10 cellular contexts compared by ENCODE assay signal in genomic region chr19:55688422-55689218, GRCh38. TPM values are rescaled to one million over a fixed set of nuclear protein-coding genes. Genes with fewer than 3 reads are reported as not detected.
A peak's percentile ranks its signal among the peaks of the same experiment; 100 is the strongest.
DNase-seq lines count a peak whose midpoint lies in the region; ATAC-seq, FAIRE-seq and TF ChIP-seq lines count a peak whose summit lies in the region.
"Had no signal": no experiment of that assay in that cellular context is flagged by ENCODE, and none has a peak within 500 bp of the region (broad histone marks: within the 10 kb centered on the region; RNA-seq: fewer than 3 reads in every experiment).

No MANE protein-coding gene starts in this region.

- DNase-seq in GM06990 (ENCODE audit: extremely low read depth, insufficient read length), result peak; percentile 18
- DNase-seq in NCI-H2107 treated with DMSO at 0.1 percent for 48 hours (lab: John Stamatoyannopoulos, UW; ENCODE audit: unreplicated experiment), result peak; percentile 53
- peak; percentile 79 for DNase-seq in osteoblast (ENCODE audit: insufficient read length, low spot score, missing footprints)
- DNase-seq in SKM-1 (lab: John Stamatoyannopoulos, UW; ENCODE audit: unreplicated experiment), result no peak
- DNase-seq in HTR-8/SVneo (ENCODE audit: insufficient read length, low spot score), result no peak
- no peak for DNase-seq in inferior parietal cortex (ENCODE audit: extremely low spot score)
- DNase-seq: stimulated activated CD4-positive, alpha-beta T cell treated with anti-CD3 and anti-CD28 coated beads, Interleukin-4, amount 100 ng/mL, for 4 hours had no signal

- TF ChIP-seq CTCF in GM06990 (IDR thresholded peaks at IDR 0.05; ENCODE audit: insufficient read depth, low read length, poor library complexity, severe bottlenecking), result no peak
- no peak for TF ChIP-seq CTCF in osteoblast (IDR thresholded peaks at IDR 0.05; ENCODE audit: extremely low read depth, low read depth, low read length)

- no peak overlapping the region for H3K27ac ChIP-seq in osteoblast (ENCODE audit: low read depth, low read length)
- H3K27ac ChIP-seq: neutrophil had no signal

- no peaks in the 10 kb centered on the region for H3K4me1 ChIP-seq in osteoblast (ENCODE audit: insufficient read depth, low read length)

- H3K4me3 ChIP-seq in GM06990 (replicated peaks; ENCODE audit: low read depth, low read length), result no peak overlapping the region
- no peak overlapping the region for H3K4me3 ChIP-seq in osteoblast (ENCODE audit: insufficient read depth, low read length)

- H3K27me3 ChIP-seq in GM06990 (replicated peaks; ENCODE audit: control insufficient read depth, insufficient read depth, low read length) (no peaks in the 10 kb centered on the region), osteoblast (ENCODE audit: insufficient read depth, low read length) (no peaks in the 10 kb centered on the region)
- H3K27me3 ChIP-seq: neutrophil had no signal

- H3K4me2 ChIP-seq in osteoblast (ENCODE audit: insufficient read depth, low read length), result no peak overlapping the region

- H2AFZ ChIP-seq in osteoblast (ENCODE audit: low read length), result no peak overlapping the region

- H3K36me3 ChIP-seq in GM06990 (ENCODE audit: control insufficient read depth, insufficient read depth, low read length), result peaks cover 58% of the 10 kb centered on the region
- peaks cover 24% of the 10 kb centered on the region for H3K36me3 ChIP-seq in osteoblast (ENCODE audit: insufficient read depth, low read length)

- FAIRE-seq in HTR-8/SVneo (lab: Jason Lieb, UNC), result no peak

- no peaks in the 10 kb centered on the region for H3K9me3 ChIP-seq in osteoblast (ENCODE audit: low read depth, low read length)
- H3K9me3 ChIP-seq: neutrophil had no signal

- peaks cover 57% of the 10 kb centered on the region for H3K79me2 ChIP-seq in osteoblast (ENCODE audit: insufficient read depth, low read length)

- H4K20me1 ChIP-seq in osteoblast (ENCODE audit: insufficient read depth, low read length), result peaks cover 50% of the 10 kb centered on the region

- peak; percentile 49 for ATAC-seq in esophagus mucosa
- no peak for ATAC-seq in GM21526 (IDR thresholded peaks at IDR 0.05; ENCODE audit: low FRiP score, unreplicated experiment)

RNA-seq across cellular contexts. Expression of gene EPN1, which starts 13.6 kb away (rescaled TPM):
- total RNA-seq in esophagus mucosa (91.9 TPM), osteoblast (25.0 and 31.5 TPM in 2 replicates)

RNA-seq across cellular contexts. Expression of gene U2AF2, which starts 33.8 kb away (rescaled TPM):
- total RNA-seq in esophagus mucosa (108 TPM), osteoblast (64.5 and 70.2 TPM in 2 replicates)

RNA-seq across cellular contexts. Expression of gene CCDC106, which starts 40.6 kb away (rescaled TPM):
- 4.7 TPM for total RNA-seq in esophagus mucosa
- total RNA-seq in osteoblast, result 10.5 and 13.3 TPM in 2 replicates

RNA-seq across cellular contexts. Expression of gene ZNF581, which starts 45.2 kb away (rescaled TPM):
- 21.7 TPM for total RNA-seq in esophagus mucosa
- total RNA-seq in osteoblast, result 25.7 and 28.6 TPM in 2 replicates

RNA-seq across cellular contexts. Expression of gene ZNF580, which starts 47.8 kb away (rescaled TPM):
- total RNA-seq in esophagus mucosa (13.5 TPM), osteoblast (6.5 and 8.3 TPM in 2 replicates)

Comparison
In these comparisons a context has a peak if more than half of its experiments do, and no peak if none do; other contexts are left out.
1. DNase-seq: peak in GM06990 (single experiment), NCI-H2107 treated with DMSO at 0.1 percent for 48 hours (single experiment) and osteoblast (single experiment); none in SKM-1 (single experiment), HTR-8/SVneo (single experiment) and inferior parietal cortex (single experiment).